Comparison of ENCODE assay signal across 26 cellular contexts in the genomic region with DNA sequence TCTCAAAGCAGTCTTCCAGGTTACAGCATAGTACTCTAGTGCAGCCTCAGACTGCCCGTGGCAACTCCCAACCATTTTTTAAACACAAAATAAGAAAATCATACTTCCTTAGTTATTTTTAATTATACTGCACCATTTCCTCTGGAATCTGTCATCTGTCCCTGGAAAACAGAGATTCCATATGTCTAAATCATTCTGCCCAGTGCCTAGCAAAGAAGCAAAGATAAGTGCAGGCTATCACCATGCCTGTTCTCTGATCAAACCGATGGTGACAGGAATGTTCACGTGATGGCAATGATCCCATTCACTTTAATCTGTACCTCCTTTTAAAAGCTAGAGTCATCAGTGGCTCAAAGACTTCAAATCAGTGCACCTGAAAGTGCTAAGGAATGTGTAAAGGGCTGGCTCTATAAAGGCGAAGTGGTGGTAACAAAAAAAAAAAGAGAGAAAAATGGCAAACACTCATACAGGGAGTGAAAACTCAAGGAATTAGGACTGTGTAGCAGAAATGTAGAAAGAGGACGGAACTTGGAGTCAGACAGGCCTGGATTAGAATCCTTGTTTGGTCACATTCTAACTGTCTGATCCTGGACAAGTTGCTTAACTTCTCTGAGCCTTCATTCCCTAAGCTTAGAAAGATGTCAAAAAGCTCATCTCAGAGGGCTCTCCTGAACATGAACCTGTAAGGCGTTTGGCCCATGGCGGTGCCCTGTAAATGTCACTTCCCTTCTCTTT. TPM values are rescaled to one million over a fixed set of nuclear protein-coding genes. Genes with fewer than 3 reads are reported as not detected.
DNase-seq lines count a peak whose midpoint lies in the region; ATAC-seq, FAIRE-seq and TF ChIP-seq lines count a peak whose summit lies in the region.
"Had no signal": no experiment of that assay in that cellular context is flagged by ENCODE, and none has a peak within 500 bp of the region (broad histone marks: within the 10 kb centered on the region; RNA-seq: fewer than 3 reads in every experiment).

No MANE protein-coding gene starts in this region.

- in situ Hi-C loops in GM23248 (cut with MboI), result loop anchor here (10.0 kb wide), 1 partner anchor 266 kb away; no protein-coding TSS in a partner anchor

- H2AFZ ChIP-seq in GM23248 (no peak overlapping the region), mesenchymal stem cell (ENCODE audit: low read depth, low read length) (no peak overlapping the region)

- no peaks in the 10 kb centered on the region for H3K36me3 Mint-ChIP-seq in activated naive CD8-positive, alpha-beta T cell treated with anti-CD3 and anti-CD28 coated beads for 36 hours
- H3K36me3 Mint-ChIP-seq: CD4-positive, alpha-beta memory T cell; stimulated activated effector memory CD8-positive, alpha-beta T cell treated with anti-CD3 and anti-CD28 coated beads, Interleukin-12 subunit alpha, Interleukin-12 subunit beta, amount 100 ng/mL, for 72 hours had no signal

- no peaks in the 10 kb centered on the region for H3K9me3 Mint-ChIP-seq in activated naive CD8-positive, alpha-beta T cell treated with anti-CD3 and anti-CD28 coated beads for 36 hours
- H3K9me3 Mint-ChIP-seq: activated naive CD4-positive, alpha-beta T cell treated with anti-CD3 and anti-CD28 coated beads for 36 hours; stimulated activated effector memory CD8-positive, alpha-beta T cell treated with anti-CD3 and anti-CD28 coated beads, Interleukin-12 subunit alpha, Interleukin-12 subunit beta, amount 100 ng/mL, for 72 hours had no signal

- H3K4me1 ChIP-seq in GM23248 (ENCODE audit: insufficient read depth) (peaks cover 91% of the 10 kb centered on the region), ascending aorta (peaks cover 9 to 63% of the 10 kb centered on the region in 2 donors), mesenchymal stem cell (ENCODE audit: control insufficient read depth, insufficient read depth, low read depth, low read length) (peaks cover 8% of the 10 kb centered on the region), thoracic aorta (ENCODE audit: control insufficient read depth in 1 of 2, low read depth in 2 of 2) (peaks cover 23 to 78% of the 10 kb centered on the region in 2 donors)
- H3K4me1 ChIP-seq: lower lobe of right lung, testis had no signal

- intact Hi-C loops in ascending aorta (cut with DNase I) (loop anchor here (10.0 kb wide), 1 partner anchor 46 kb away; no protein-coding TSS in a partner anchor), head of caudate nucleus (cut with DNase I) (no loop called here)

- H3K27me3 Mint-ChIP-seq in activated naive CD8-positive, alpha-beta T cell treated with anti-CD3 and anti-CD28 coated beads for 36 hours, result peaks cover 61% of the 10 kb centered on the region

- H3K27me3 ChIP-seq in GM23248 (replicated peaks; ENCODE audit: insufficient read depth) (no peaks in the 10 kb centered on the region), ascending aorta (no peaks in the 10 kb centered on the region), mesenchymal stem cell (ENCODE audit: control insufficient read depth in 1 of 2, insufficient read depth in 1 of 2, low read length in 2 of 2) (no peaks in the 10 kb centered on the region), thoracic aorta (replicated peaks; ENCODE audit: insufficient read depth) (no peaks in the 10 kb centered on the region)
- H3K27me3 ChIP-seq: SJSA1, testis had no signal

- FAIRE-seq in H54 (lab: Jason Lieb, UNC), result no peak
- FAIRE-seq: colon, endometrium had no signal

- H3K9me3 ChIP-seq in GM23248 (ENCODE audit: low read depth), result no peaks in the 10 kb centered on the region
- no peaks in the 10 kb centered on the region for H3K9me3 ChIP-seq in ascending aorta
- no peaks in the 10 kb centered on the region for H3K9me3 ChIP-seq in mesenchymal stem cell (ENCODE audit: control insufficient read depth, low read length)
- H3K9me3 ChIP-seq in thoracic aorta, result no peaks in the 10 kb centered on the region
- H3K9me3 ChIP-seq: HAP-1, lower lobe of right lung, SJSA1, testis had no signal

- no peaks in the 10 kb centered on the region for H3K4me1 Mint-ChIP-seq in activated naive CD8-positive, alpha-beta T cell treated with anti-CD3 and anti-CD28 coated beads for 36 hours

- ATAC-seq in thoracic aorta (ENCODE audit: insufficient number of reproducible peaks, low FRiP score, low read depth), result no peak
- ATAC-seq: lower lobe of right lung; PC-3; right cardiac atrium; stimulated activated effector memory CD8-positive, alpha-beta T cell treated with anti-CD3 and anti-CD28 coated beads, Interleukin-12 subunit alpha, Interleukin-12 subunit beta, amount 100 ng/mL, for 72 hours; T-helper 17 cell had no signal

- peak overlapping the region; percentile 70 for H3K27ac ChIP-seq in GM23248
- H3K27ac ChIP-seq in ascending aorta, result peak overlapping the region; percentile 73 to 84
- H3K27ac ChIP-seq in mesenchymal stem cell (ENCODE audit: low read length, poor library complexity, severe bottlenecking), result peak overlapping the region; percentile 30
- H3K27ac ChIP-seq in thoracic aorta, result peak overlapping the region; percentile 71 to 89
- H3K27ac ChIP-seq: lower lobe of right lung, testis, WERI-Rb-1 had no signal

- TF ChIP-seq CTCF in ascending aorta (IDR thresholded peaks at IDR 0.05), result no peak
- TF ChIP-seq CTCF in thoracic aorta (IDR thresholded peaks at IDR 0.05), result no peak

- H4K91ac ChIP-seq in mesenchymal stem cell (ENCODE audit: low read length), result no peak overlapping the region

- H2BK120ac ChIP-seq in mesenchymal stem cell (ENCODE audit: low read depth, low read length), result no peak overlapping the region

- H3K14ac ChIP-seq in mesenchymal stem cell (ENCODE audit: low read length in 2 of 2), result no peak overlapping the region

- H3K4me2 ChIP-seq in GM23248 (ENCODE audit: unreplicated experiment) (peak overlapping the region; percentile 53), mesenchymal stem cell (ENCODE audit: low read length, poor library complexity, severe bottlenecking) (no peak overlapping the region)

- H2AK5ac ChIP-seq in mesenchymal stem cell (ENCODE audit: low read length, severe bottlenecking), result peak overlapping the region; percentile 42

- H3K27ac Mint-ChIP-seq in activated naive CD8-positive, alpha-beta T cell treated with anti-CD3 and anti-CD28 coated beads for 36 hours, result no peak overlapping the region
- H3K27ac Mint-ChIP-seq: activated naive CD4-positive, alpha-beta T cell treated with anti-CD3 and anti-CD28 coated beads for 36 hours; stimulated activated effector memory CD8-positive, alpha-beta T cell treated with anti-CD3 and anti-CD28 coated beads, Interleukin-12 subunit alpha, Interleukin-12 subunit beta, amount 100 ng/mL, for 72 hours; T-helper 17 cell had no signal

- DNase-seq in GM23248 (no peak), ascending aorta (ENCODE audit: low spot score in 2 of 2) (no peak), mesenchymal stem cell (peak; percentile 26), thoracic aorta (ENCODE audit: low spot score) (no peak), H54 (ENCODE audit: insufficient read length, low spot score) (no peak), head of caudate nucleus (no peak)
- DNase-seq in activated naive CD8-positive, alpha-beta T cell treated with anti-CD3 and anti-CD28 coated beads for 36 hours, result no peak
- DNase-seq in activated CD8-positive, alpha-beta memory T cell treated with anti-CD3 and anti-CD28 coated beads, Interleukin-2, amount 50 U/mL, for 4 hours, result no peak
- DNase-seq: activated naive CD4-positive, alpha-beta T cell treated with anti-CD3 and anti-CD28 coated beads for 36 hours; activated T-cell treated with anti-CD3 and anti-CD28 coated beads for 4 hours; CD4-positive, alpha-beta memory T cell; DMS53; Kasumi-1; lower lobe of right lung; NCI-H1048; NCI-H2081; right cardiac atrium; T-helper 17 cell; testis; WERI-Rb-1 had no signal

- no peak overlapping the region for H3K4me3 Mint-ChIP-seq in activated naive CD8-positive, alpha-beta T cell treated with anti-CD3 and anti-CD28 coated beads for 36 hours
- H3K4me3 Mint-ChIP-seq: activated naive CD4-positive, alpha-beta T cell treated with anti-CD3 and anti-CD28 coated beads for 36 hours; CD4-positive, alpha-beta memory T cell; stimulated activated effector memory CD8-positive, alpha-beta T cell treated with anti-CD3 and anti-CD28 coated beads, Interleukin-12 subunit alpha, Interleukin-12 subunit beta, amount 100 ng/mL, for 72 hours; T-helper 17 cell had no signal

- H3K36me3 ChIP-seq in GM23248 (ENCODE audit: low read depth), result peaks cover 21% of the 10 kb centered on the region
- no peaks in the 10 kb centered on the region for H3K36me3 ChIP-seq in ascending aorta
- H3K36me3 ChIP-seq in mesenchymal stem cell (ENCODE audit: control insufficient read depth in 1 of 2, insufficient read depth in 2 of 2, low read depth in 1 of 2, low read length in 2 of 2), result no peaks in the 10 kb centered on the region
- no peaks in the 10 kb centered on the region for H3K36me3 ChIP-seq in thoracic aorta
- H3K36me3 ChIP-seq: HAP-1, lower lobe of right lung, WERI-Rb-1 had no signal

- H3K79me2 ChIP-seq in GM23248 (ENCODE audit: insufficient read depth), result peaks cover 100% of the 10 kb centered on the region

- H4K20me1 ChIP-seq in GM23248 (ENCODE audit: insufficient read depth), result peaks cover 19% of the 10 kb centered on the region; the same call in 1 of the 2 replicates

- no peak overlapping the region for H3K18ac ChIP-seq in mesenchymal stem cell (ENCODE audit: low read depth in 1 of 2, low read length in 2 of 2)

- H3K23ac ChIP-seq in mesenchymal stem cell (ENCODE audit: low read length in 2 of 2), result no peak overlapping the region

- H3K9ac ChIP-seq in GM23248 (peak overlapping the region; percentile 5; the same call in 1 of the 2 replicates), mesenchymal stem cell (ENCODE audit: low read length) (no peak overlapping the region)

- no peak for TF ChIP-seq POLR2A in H54 (IDR thresholded peaks at IDR 0.05; ENCODE audit: low read depth, low read length)

- H4K8ac ChIP-seq in mesenchymal stem cell (ENCODE audit: low read length), result no peak overlapping the region

- 83 to 87% methylated on average over 7 of the region's 7 CpGs for WGBS in GM23248 (ENCODE audit: low coverage in 1 of 2, low lambda C conversion rate in 2 of 2, missing lambda C conversion rate in 2 of 2), 2 experiments
- WGBS in mesenchymal stem cell, result 85% methylated on average over 7 of the region's 7 CpGs

- peaks cover 12% of the 10 kb centered on the region for H3K79me1 ChIP-seq in mesenchymal stem cell (replicated peaks; ENCODE audit: low read length, poor library complexity, severe bottlenecking)

- H2BK5ac ChIP-seq in mesenchymal stem cell (ENCODE audit: low read depth, low read length, poor library complexity, severe bottlenecking), result no peak overlapping the region

- H3K4me3 ChIP-seq in GM23248 (0 out of 2 replicates have a peak overlapping the region, but pooled peaks have one; percentile 8), ascending aorta (no peak overlapping the region), mesenchymal stem cell (ENCODE audit: insufficient read depth in 1 of 2, low read depth in 1 of 2, low read length in 2 of 2) (no peak overlapping the region), thoracic aorta (peak overlapping the region; percentile 8)
- H3K4me3 ChIP-seq: HAP-1, lower lobe of right lung, SJSA1, testis had no signal

- peaks cover 97% of the 10 kb centered on the region for H3F3A ChIP-seq in GM23248 (ENCODE audit: insufficient read depth)

- H2BK15ac ChIP-seq in mesenchymal stem cell (ENCODE audit: low read depth, poor library complexity, severe bottlenecking), result no peak overlapping the region

- no peak overlapping the region for H3K4ac ChIP-seq in mesenchymal stem cell (ENCODE audit: low read depth in 1 of 2, low read length in 2 of 2)

- no peaks in the 10 kb centered on the region for H3K9me2 ChIP-seq in GM23248 (ENCODE audit: insufficient read depth)

- H2BK12ac ChIP-seq in mesenchymal stem cell (ENCODE audit: low read length in 2 of 2), result peak overlapping the region in 1 of 2 experiments; percentile 85

RNA-seq across cellular contexts. Expression of a gene that starts 9.9 kb away (rescaled TPM):
- total RNA-seq in GM23248 (2014; rRNA removed; shearing (Covaris generic)), result 93.5 and 106 TPM in 2 replicates
- 930 and 943 TPM in 2 replicates for polyA plus RNA-seq in GM23248 (2016; fragmentation: Nextera tagmentation; extraction: Ambion mirVana)
- total RNA-seq in ascending aorta (933 TPM), thoracic aorta (100 to 1,000 TPM; 107 to 413 TPM)
- 408 TPM for polyA plus RNA-seq in mesenchymal stem cell (2013, experiment 1 of 2)
- polyA plus RNA-seq in mesenchymal stem cell (2013, experiment 2 of 2), result 395 TPM
- under 1 TPM in 1 of 2 experiments, not detected in 1; 0.12 TPM for total RNA-seq in activated naive CD8-positive, alpha-beta T cell treated with anti-CD3 and anti-CD28 coated beads for 36 hours
- total RNA-seq: activated naive CD4-positive, alpha-beta T cell treated with anti-CD3 and anti-CD28 coated beads for 36 hours; CD4-positive, alpha-beta memory T cell; T-helper 17 cell had no signal
- polyA plus RNA-seq: CD4-positive, alpha-beta memory T cell had no signal

Comparison
In these comparisons a context has a peak if more than half of its experiments do, and no peak if none do; other contexts are left out.
1. H3K27ac ChIP-seq: peak in every context shown above with its lines; median percentile 80 in thoracic aorta; 78 in ascending aorta; 70 in GM23248; 30 in mesenchymal stem cell.
2. H3K4me3 ChIP-seq: peak in GM23248 (single experiment) and thoracic aorta (single experiment); none in ascending aorta (0 of 2) and mesenchymal stem cell (0 of 2).
3. RNA of a gene that starts 9.9 kb away (total RNA-seq): 933 TPM in ascending aorta (single experiment), 107 to 413 TPM in thoracic aorta and 93.5 to 106 TPM in GM23248; 0.12 TPM in activated naive CD8-positive, alpha-beta T cell treated with anti-CD3 and anti-CD28 coated beads for 36 hours; every median in the first group is over 10 times any median in the second.